Comparison of ENCODE assay signal across 2 cellular contexts in genomic region chr2:187748958-187749357, GRCh38.
TF ChIP-seq lines count a peak whose summit lies in the region.

No MANE protein-coding gene starts in this region.

TF ChIP-seq in HepG2, 621 proteins besides CTCF, POLR2A, EP300 and RAD21:
- TF ChIP-seq ZNF207 (IDR thresholded peaks at IDR 0.05; ENCODE audit: borderline replicate concordance) (no peak), SMAD1 (CRISPR knock-in tag; IDR thresholded peaks at IDR 0.05; ENCODE audit: borderline replicate concordance, low read depth) (no peak), ZNF772 (CRISPR knock-in tag; IDR thresholded peaks at IDR 0.05) (no peak), ZNF431 (CRISPR knock-in tag; IDR thresholded peaks at IDR 0.05; ENCODE audit: borderline replicate concordance, low read depth) (no peak), ZNF629 (CRISPR knock-in tag; conservative IDR thresholded peaks at IDR 0.05) (no peak), ZNF7 (CRISPR knock-in tag; IDR thresholded peaks at IDR 0.05) (no peak), ZNF557 (CRISPR knock-in tag; IDR thresholded peaks at IDR 0.05) (no peak), NFIB (CRISPR knock-in tag; IDR thresholded peaks at IDR 0.05; ENCODE audit: borderline replicate concordance) (no peak), TSC22D2 (CRISPR knock-in tag; IDR thresholded peaks at IDR 0.05; ENCODE audit: borderline replicate concordance) (no peak), ZNF878 (CRISPR knock-in tag; IDR thresholded peaks at IDR 0.05) (no peak), TP53 (CRISPR knock-in tag; conservative IDR thresholded peaks at IDR 0.05) (no peak)

TF ChIP-seq in H1, 55 proteins besides CTCF, POLR2A, EP300 and RAD21:
- TF ChIP-seq PHF8 (conservative IDR thresholded peaks at IDR 0.05; ENCODE audit: low read depth, low read length) (no peak), SP1 (IDR thresholded peaks at IDR 0.05; ENCODE audit: low read depth, low read length) (no peak), ASH2L (IDR thresholded peaks at IDR 0.05; ENCODE audit: low read length) (no peak), SIN3A (conservative IDR thresholded peaks at IDR 0.05 in 1 of 2, IDR thresholded peaks at IDR 0.05 in 1 of 2; ENCODE audit: low read depth in 1 of 2, low read length in 2 of 2) (no peak), SIX5 (IDR thresholded peaks at IDR 0.05; ENCODE audit: low read depth, low read length) (no peak), SIRT6 (IDR thresholded peaks at IDR 0.05; ENCODE audit: low read length) (no peak), BACH1 (IDR thresholded peaks at IDR 0.05; ENCODE audit: low read length) (no peak), RFX5 (IDR thresholded peaks at IDR 0.05; ENCODE audit: borderline replicate concordance, low read depth, low read length) (no peak), CTBP2 (IDR thresholded peaks at IDR 0.05; ENCODE audit: borderline replicate concordance, insufficient read depth, insufficient read length, low read length) (no peak), GABPA (IDR thresholded peaks at IDR 0.05; ENCODE audit: borderline replicate concordance, insufficient read depth, low read length) (no peak), CHD2 (IDR thresholded peaks at IDR 0.05; ENCODE audit: low read length) (no peak)
